8 cellular contexts compared by ENCODE assay signal in the genomic region with DNA sequence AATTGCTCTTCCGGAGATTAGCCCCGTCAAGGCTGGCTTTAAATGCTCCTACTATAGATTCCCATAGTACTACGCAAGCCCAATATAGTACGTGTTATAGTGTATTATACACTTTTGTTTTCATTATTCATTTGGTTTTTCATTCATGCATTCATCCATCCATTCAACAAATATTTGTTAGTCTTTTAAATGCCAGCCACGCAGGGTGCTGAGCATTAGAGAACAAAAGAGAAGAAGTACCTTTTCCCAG. TPM values are rescaled to one million over a fixed set of nuclear protein-coding genes. Genes with fewer than 3 reads are reported as not detected.
A peak's percentile ranks its signal among the peaks of the same experiment; 100 is the strongest.
DNase-seq lines count a peak whose midpoint lies in the region; ATAC-seq and TF ChIP-seq lines count a peak whose summit lies in the region.

No MANE protein-coding gene starts in this region.

- no peaks in the 10 kb centered on the region for H3K27me3 ChIP-seq in CD8-positive, alpha-beta memory T cell (ENCODE audit: insufficient read depth, low read length, poor library complexity, severe bottlenecking)
- H3K27me3 ChIP-seq in OCI-LY1 (ENCODE audit: insufficient read depth, low read length), result no peaks in the 10 kb centered on the region
- H3K27me3 ChIP-seq in esophagus squamous epithelium, result peaks cover 0 to 9% (median 0%) of the 10 kb centered on the region in 4 donors
- H3K27me3 ChIP-seq in psoas muscle (ENCODE audit: insufficient read depth in 3 of 3, low read length in 2 of 3), result no peaks in the 10 kb centered on the region

- H3K9me3 ChIP-seq in CD8-positive, alpha-beta memory T cell (ENCODE audit: low read length), result no peaks in the 10 kb centered on the region
- H3K9me3 ChIP-seq in OCI-LY1 (ENCODE audit: low read length) (no peaks in the 10 kb centered on the region), esophagus squamous epithelium (no peaks in the 10 kb centered on the region), psoas muscle (no peaks in the 10 kb centered on the region)

- peaks cover 39% of the 10 kb centered on the region for H3K79me2 ChIP-seq in OCI-LY1 (ENCODE audit: insufficient read depth, low read length)

- H3K27ac ChIP-seq in CD8-positive, alpha-beta memory T cell (ENCODE audit: low read depth, low read length), result peak overlapping the region; percentile 97
- peak overlapping the region; percentile 38 for H3K27ac ChIP-seq in OCI-LY1 (ENCODE audit: low read depth, low read length, poor library complexity, severe bottlenecking)
- H3K27ac ChIP-seq in esophagus squamous epithelium, result peak overlapping the region; percentile 88 to 97 (median 94)
- peak overlapping the region; percentile 85 for H3K27ac ChIP-seq in psoas muscle

- 2% methylated on average over 5 of the region's 5 CpGs for WGBS in esophagus squamous epithelium, 2 donors
- 6 to 12% (median 10%) methylated on average over 5 of the region's 5 CpGs for WGBS in psoas muscle, 3 donors

- H3K4me3 ChIP-seq in CD8-positive, alpha-beta memory T cell (ENCODE audit: low read length), result peak overlapping the region; percentile 79
- H3K4me3 ChIP-seq in OCI-LY1 (ENCODE audit: low read depth, low read length, poor library complexity, severe bottlenecking), result peak overlapping the region; percentile 87
- H3K4me3 ChIP-seq in esophagus squamous epithelium, result peak overlapping the region; percentile 76 to 96 (median 84)
- H3K4me3 ChIP-seq in psoas muscle, result peak overlapping the region; percentile 87

- H3K4me1 ChIP-seq in CD8-positive, alpha-beta memory T cell (ENCODE audit: insufficient read depth, low read length), result peaks cover 33% of the 10 kb centered on the region
- H3K4me1 ChIP-seq in OCI-LY1 (ENCODE audit: insufficient read depth, low read length, severe bottlenecking) (peaks cover 24% of the 10 kb centered on the region), esophagus squamous epithelium (peaks cover 4 to 42% (median 27%) of the 10 kb centered on the region in 3 donors), psoas muscle (peaks cover 24% of the 10 kb centered on the region)

- H3F3A ChIP-seq in OCI-LY1 (ENCODE audit: insufficient read depth, low read length), result no peaks in the 10 kb centered on the region

- no peaks in the 10 kb centered on the region for H4K20me1 ChIP-seq in OCI-LY1 (ENCODE audit: insufficient read depth, low read length)

- H3K4me2 ChIP-seq in OCI-LY1 (ENCODE audit: low read length), result peak overlapping the region; percentile 97

- POLR2A ChIA-PET in CD8-positive, alpha-beta memory T cell (lab: Charles Lee), result no interaction called here

- H3K4me3 Mint-ChIP-seq in CD8-positive, alpha-beta memory T cell, result no peak overlapping the region

- H3K36me3 Mint-ChIP-seq in CD8-positive, alpha-beta memory T cell, result peaks cover 4 to 13% (median 5%) of the 10 kb centered on the region in 3 donors

- intact Hi-C loops in esophagus squamous epithelium (cut with DNase I) (no loop called here), psoas muscle (cut with DNase I) (loop anchor here in 1 of 2 donors (10.0 kb wide), 1 partner anchor 502 kb away; no protein-coding TSS in a partner anchor)

- H2AFZ ChIP-seq in OCI-LY1 (ENCODE audit: low read length), result peak overlapping the region; percentile 98

- no peak for DNase-seq in CD8-positive, alpha-beta memory T cell
- DNase-seq in esophagus squamous epithelium (lab: John Stamatoyannopoulos, UW), result no peak
- DNase-seq in psoas muscle, result no peak
- DNase-seq in mesenteric fat pad (ENCODE audit: low spot score), result no peak
- no peak for DNase-seq in GM19240 (ENCODE audit: insufficient read length, low spot score)
- DNase-seq in SKM-1 treated with dmso at 0.1 percent for 144 hours (lab: John Stamatoyannopoulos, UW; ENCODE audit: unreplicated experiment), result no peak

- no peaks in the 10 kb centered on the region for H3K36me3 ChIP-seq in CD8-positive, alpha-beta memory T cell (ENCODE audit: insufficient read depth, low read length)
- peaks cover 27% of the 10 kb centered on the region for H3K36me3 ChIP-seq in OCI-LY1 (ENCODE audit: insufficient read depth, low read length)
- H3K36me3 ChIP-seq in esophagus squamous epithelium, result peaks cover 0 to 13% (median 0%) of the 10 kb centered on the region in 3 donors
- H3K36me3 ChIP-seq in psoas muscle (ENCODE audit: insufficient read depth in 1 of 2, low read depth in 1 of 2), result peaks cover 0 to 8% of the 10 kb centered on the region in 2 donors

- H3K4me1 Mint-ChIP-seq in CD8-positive, alpha-beta memory T cell, result peaks cover 7 to 22% (median 14%) of the 10 kb centered on the region in 3 donors

- TF ChIP-seq POLR2A in esophagus squamous epithelium (IDR thresholded peaks at IDR 0.05), result no peak

- no peak for TF ChIP-seq CTCF in OCI-LY1 (IDR thresholded peaks at IDR 0.05; ENCODE audit: low read length)
- TF ChIP-seq CTCF in esophagus squamous epithelium (IDR thresholded peaks at IDR 0.05), result no peak
- TF ChIP-seq CTCF in psoas muscle (IDR thresholded peaks at IDR 0.05), result no peak

- H3K9me2 ChIP-seq in OCI-LY1 (ENCODE audit: low read depth, low read length), result no peaks in the 10 kb centered on the region

- H3K9me3 Mint-ChIP-seq in CD8-positive, alpha-beta memory T cell, result no peaks in the 10 kb centered on the region

- peaks cover 5 to 9% of the 10 kb centered on the region in 2 donors for H3K27me3 Mint-ChIP-seq in CD8-positive, alpha-beta memory T cell

- ATAC-seq in psoas muscle (no peak), GM18502 (IDR thresholded peaks at IDR 0.05; ENCODE audit: poor library complexity, unreplicated experiment) (no peak)

- CTCF ChIA-PET in CD8-positive, alpha-beta memory T cell (lab: Charles Lee), result interaction anchor here (0.6 kb wide), 1 partner anchor 83 kb away, joined by 3 read pairs; no protein-coding TSS in a partner anchor

- no peak overlapping the region for H3K27ac Mint-ChIP-seq in CD8-positive, alpha-beta memory T cell

- peak overlapping the region; percentile 70 for H3K9ac ChIP-seq in OCI-LY1 (ENCODE audit: low read length)

RNA-seq across cellular contexts. Expression of gene RAB3GAP2, which starts 0.5 kb away (rescaled TPM):
- 10 to 100 TPM; 41.8 to 44.8 TPM for total RNA-seq in CD8-positive, alpha-beta memory T cell
- 26.3 TPM for polyA plus RNA-seq in CD8-positive, alpha-beta memory T cell
- total RNA-seq in esophagus squamous epithelium, result 10 to 100 TPM; 13.8 to 28.0 (median 20.4) TPM
- total RNA-seq in psoas muscle, result 10 to 100 TPM; 17.0 to 28.6 (median 27.5) TPM
- 10 to 100 TPM in 1 of 3 donors, 1 to 10 TPM in 2; 5.8 to 18.6 (median 6.8) TPM for polyA plus RNA-seq in psoas muscle
- 48.8 TPM for total RNA-seq in mesenteric fat pad

Comparison
In these comparisons a context has a peak if more than half of its experiments do, and no peak if none do; other contexts are left out.
1. H3K27ac ChIP-seq: peak in every context shown above with its lines; median percentile 97 in CD8-positive, alpha-beta memory T cell; 94 in esophagus squamous epithelium; 85 in psoas muscle; 38 in OCI-LY1.